In the genomic region with DNA sequence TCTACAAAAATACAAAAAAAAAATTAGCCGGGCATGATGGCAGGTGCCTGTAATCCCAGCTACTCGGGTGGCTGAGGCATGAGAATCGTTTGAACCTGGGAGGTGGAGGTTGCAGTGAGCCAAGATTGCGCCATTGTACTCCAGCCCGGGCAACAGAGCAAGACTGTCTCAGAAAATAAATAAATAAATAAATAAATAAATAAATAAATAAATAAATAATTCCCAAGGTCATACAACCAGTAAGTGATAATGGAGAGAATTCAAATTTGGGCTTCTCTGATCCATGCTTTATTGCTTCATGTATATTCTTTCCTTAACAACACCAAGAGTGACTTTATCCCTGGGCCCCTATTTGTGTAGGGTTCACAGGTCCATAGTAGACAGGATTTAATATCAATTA, we compare ENCODE assay signal across 3 cellular contexts. TPM values are rescaled to one million over a fixed set of nuclear protein-coding genes. Genes with fewer than 3 reads are reported as not detected.
"Had no signal": no experiment of that assay in that cellular context is flagged by ENCODE, and none has a peak within 500 bp of the region (broad histone marks: within the 10 kb centered on the region; RNA-seq: fewer than 3 reads in every experiment).

No MANE protein-coding gene starts in this region.

RNA-seq across cellular contexts. Expression of a gene that starts 10.5 kb away (rescaled TPM):
- total RNA-seq: naive thymus-derived CD4-positive, alpha-beta T cell had no signal
- polyA plus RNA-seq: immature natural killer cell; keratinocyte; naive thymus-derived CD4-positive, alpha-beta T cell had no signal
